8 cellular contexts compared by ENCODE assay signal in the genomic region with DNA sequence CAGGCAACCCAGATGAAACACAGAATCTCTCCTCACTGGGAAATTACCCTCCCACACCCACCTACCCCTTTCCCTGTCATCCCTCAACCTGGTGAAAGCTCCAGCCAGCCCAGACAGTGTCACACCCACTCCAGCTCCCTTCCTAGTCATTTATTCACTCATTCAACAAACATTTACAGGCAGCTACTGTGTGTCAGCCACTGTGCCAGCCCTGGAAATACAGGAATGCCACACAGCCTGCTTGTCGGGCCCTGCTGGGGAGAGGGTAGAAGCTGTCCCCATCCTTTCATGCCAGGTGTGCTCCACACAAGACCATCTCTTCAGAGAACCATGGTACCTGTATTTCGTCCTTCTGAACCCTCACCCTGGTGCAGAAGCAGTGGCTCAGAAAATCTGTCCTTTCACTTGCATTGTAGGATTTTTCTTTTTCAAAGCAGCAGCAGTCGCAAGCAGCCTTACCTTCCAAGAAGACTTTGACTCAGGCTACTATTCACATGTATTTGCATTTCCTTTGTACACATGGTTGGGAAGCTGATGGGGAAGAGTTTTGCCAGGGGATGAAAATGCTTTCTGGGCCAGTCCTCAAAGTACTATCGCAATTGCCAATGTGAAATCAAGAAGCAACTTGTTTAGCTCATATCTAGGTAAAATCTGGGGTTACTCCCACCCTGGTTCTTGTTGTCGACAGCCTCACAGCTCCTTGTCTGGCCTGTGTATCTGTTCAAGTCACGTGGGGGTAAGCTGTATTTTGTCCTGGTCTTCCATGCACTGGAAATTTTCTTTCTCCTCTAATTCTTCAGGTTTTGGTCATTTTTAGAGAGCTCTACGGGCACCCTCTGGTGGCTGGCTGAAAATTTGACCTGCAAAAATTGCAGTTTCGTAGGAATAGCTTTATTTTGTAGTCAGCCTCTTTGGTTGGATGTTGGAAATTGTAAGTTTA.
DNase-seq lines count a peak whose midpoint lies in the region; ATAC-seq and TF ChIP-seq lines count a peak whose summit lies in the region.

No MANE protein-coding gene starts in this region.

- no peaks in the 10 kb centered on the region for H3K36me3 ChIP-seq in OCI-LY7 (ENCODE audit: insufficient read depth, low read length)
- no peaks in the 10 kb centered on the region for H3K36me3 ChIP-seq in thyroid gland

- ATAC-seq in HG03108 (IDR thresholded peaks at IDR 0.05; ENCODE audit: unreplicated experiment): no peak

- H3K9me3 ChIP-seq in OCI-LY7 (ENCODE audit: low read length): no peaks in the 10 kb centered on the region
- H3K9me3 ChIP-seq in thyroid gland: no peaks in the 10 kb centered on the region

- WGBS in thyroid gland, 2 donors: 53 to 56% methylated on average over 8 of the region's 8 CpGs

- no peak for TF ChIP-seq POLR2A in thyroid gland (IDR thresholded peaks at IDR 0.05)

- POLR2A ChIA-PET in OCI-LY7 (lab: Charles Lee): no interaction called here

- intact Hi-C loops in OCI-LY7 (cut with micrococcal nuclease; ENCODE audit: unreplicated experiment) (no loop called here), thyroid gland (cut with DNase I) (loop anchor here (2.0 to 5.0 kb wide), 2 partner anchors 129 to 258 kb away; no protein-coding TSS in a partner anchor)

- in situ Hi-C loops in GM13976 (cut with MboI; ENCODE audit: low sequenced_read_pairs, unreplicated experiment): loop anchor here (10.0 kb wide), 1 partner anchor 244 kb away; no protein-coding TSS in a partner anchor

- TF ChIP-seq CTCF in AG09319 (IDR thresholded peaks at IDR 0.05; ENCODE audit: low read depth, low read length) (peak; percentile 74), GM13976 (IDR thresholded peaks at IDR 0.05; ENCODE audit: borderline replicate concordance, control extremely low read depth, extremely low read depth, insufficient read depth, missing control alignments) (peak; percentile 43), OCI-LY7 (conservative IDR thresholded peaks at IDR 0.05; ENCODE audit: low read length) (peak; percentile 70), thyroid gland (IDR thresholded peaks at IDR 0.05) (peak; percentile 41 to 83 (median 64))

- H3K4me3 ChIP-seq in OCI-LY7 (ENCODE audit: low read depth, low read length, poor library complexity, severe bottlenecking): no peak overlapping the region
- no peak overlapping the region for H3K4me3 ChIP-seq in thyroid gland (replicated peaks in 1 of 3)

- no peaks in the 10 kb centered on the region for H3K4me1 ChIP-seq in OCI-LY7 (ENCODE audit: insufficient read depth, low read length, poor library complexity, severe bottlenecking)
- H3K4me1 ChIP-seq in thyroid gland: no peaks in the 10 kb centered on the region

- CTCF ChIA-PET in OCI-LY7 (lab: Charles Lee; ENCODE audit: unreplicated experiment): interaction anchor here (0.6 kb wide), 1 partner anchor 249 kb away, joined by 3 read pairs; no protein-coding TSS in a partner anchor

- no peaks in the 10 kb centered on the region for H3K27me3 ChIP-seq in thyroid gland

- no peaks in the 10 kb centered on the region for H3K9me2 ChIP-seq in OCI-LY7 (ENCODE audit: insufficient read depth, low read length)

- H3K4me2 ChIP-seq in OCI-LY7 (ENCODE audit: low read length): no peak overlapping the region

- no TSS peak for BruUV-seq in OCI-LY7 (replicated peaks; lab: Mats Ljungman, UMichigan)

- no peaks in the 10 kb centered on the region for H4K20me1 ChIP-seq in OCI-LY7 (ENCODE audit: insufficient read depth, low read length)

- no peak overlapping the region for H2AFZ ChIP-seq in OCI-LY7 (ENCODE audit: low read length)

- H3K27ac ChIP-seq in OCI-LY7 (ENCODE audit: low read depth, low read length, poor library complexity, severe bottlenecking) (no peak overlapping the region), thyroid gland (no peak overlapping the region)

- H3K79me2 ChIP-seq in OCI-LY7 (ENCODE audit: insufficient read depth, low read depth, low read length): no peaks in the 10 kb centered on the region

- DNase-seq in AG09319 (ENCODE audit: extremely low read depth, low read depth) (peak; percentile 14), GM13976 (ENCODE audit: low spot score) (peak; percentile 54), OCI-LY7 (ENCODE audit: low spot score) (no peak), kidney glomerular epithelial cell (lab: John Stamatoyannopoulos, UW) (peak; percentile 30), thyroid gland (peak; percentile 36 to 59)
- DNase-seq in central memory CD4-positive, alpha-beta T cell: peak; percentile 2
- DNase-seq in stimulated activated CD4-positive, alpha-beta T cell treated with anti-CD3 and anti-CD28 coated beads, Interleukin-12 subunit alpha, Interleukin-12 subunit beta, amount 100 ng/mL, for 4 hours: no peak

Comparison
In these comparisons a context has a peak if more than half of its experiments do, and no peak if none do; other contexts are left out.
1. DNase-seq: peak in AG09319 (single experiment), GM13976 (single experiment), central memory CD4-positive, alpha-beta T cell (single experiment), kidney glomerular epithelial cell (single experiment) and thyroid gland (2 of 2); none in OCI-LY7 (single experiment) and stimulated activated CD4-positive, alpha-beta T cell treated with anti-CD3 and anti-CD28 coated beads, Interleukin-12 subunit alpha, Interleukin-12 subunit beta, amount 100 ng/mL, for 4 hours (single experiment).
2. Peak in every context shown above with its lines, with median percentiles within 50 percentile points of each other: CTCF ChIP-seq.